In genomic region chr3:49629451-49629850, GRCh38 we compare ENCODE assay signal across 1 cellular context.
TF ChIP-seq lines count a peak whose summit lies in the region.

No MANE protein-coding gene starts in this region.

TF ChIP-seq in H1, 55 proteins besides CTCF, POLR2A, EP300 and RAD21:
- no peak for TF ChIP-seq SRF (IDR thresholded peaks at IDR 0.05; ENCODE audit: low read depth, low read length)
- TF ChIP-seq ASH2L (IDR thresholded peaks at IDR 0.05; ENCODE audit: low read length), result no peak
- TF ChIP-seq ZNF274 (IDR thresholded peaks at IDR 0.05; ENCODE audit: borderline replicate concordance, extremely low read depth, low read length), result no peak
- TF ChIP-seq MAX (IDR thresholded peaks at IDR 0.05), result no peak
- TF ChIP-seq SIRT6 (IDR thresholded peaks at IDR 0.05; ENCODE audit: low read length), result no peak
- TF ChIP-seq CHD2 (IDR thresholded peaks at IDR 0.05; ENCODE audit: low read length), result no peak
- no peak for TF ChIP-seq PHF8 (conservative IDR thresholded peaks at IDR 0.05; ENCODE audit: low read depth, low read length)
- no peak for TF ChIP-seq TCF12 (IDR thresholded peaks at IDR 0.05; ENCODE audit: low read depth, low read length)
- no peak for TF ChIP-seq BRCA1 (IDR thresholded peaks at IDR 0.05; ENCODE audit: low read depth, low read length)
- no peak for TF ChIP-seq TAF7 (optimal IDR thresholded peaks at IDR 0.05; ENCODE audit: borderline replicate concordance, low read depth, low read length)
- TF ChIP-seq HDAC2 (IDR thresholded peaks at IDR 0.05; ENCODE audit: borderline replicate concordance in 1 of 2, low read depth in 2 of 2, low read length in 2 of 2), result no peak
